ENCODE assay signal across 22 cellular contexts in the genomic region with DNA sequence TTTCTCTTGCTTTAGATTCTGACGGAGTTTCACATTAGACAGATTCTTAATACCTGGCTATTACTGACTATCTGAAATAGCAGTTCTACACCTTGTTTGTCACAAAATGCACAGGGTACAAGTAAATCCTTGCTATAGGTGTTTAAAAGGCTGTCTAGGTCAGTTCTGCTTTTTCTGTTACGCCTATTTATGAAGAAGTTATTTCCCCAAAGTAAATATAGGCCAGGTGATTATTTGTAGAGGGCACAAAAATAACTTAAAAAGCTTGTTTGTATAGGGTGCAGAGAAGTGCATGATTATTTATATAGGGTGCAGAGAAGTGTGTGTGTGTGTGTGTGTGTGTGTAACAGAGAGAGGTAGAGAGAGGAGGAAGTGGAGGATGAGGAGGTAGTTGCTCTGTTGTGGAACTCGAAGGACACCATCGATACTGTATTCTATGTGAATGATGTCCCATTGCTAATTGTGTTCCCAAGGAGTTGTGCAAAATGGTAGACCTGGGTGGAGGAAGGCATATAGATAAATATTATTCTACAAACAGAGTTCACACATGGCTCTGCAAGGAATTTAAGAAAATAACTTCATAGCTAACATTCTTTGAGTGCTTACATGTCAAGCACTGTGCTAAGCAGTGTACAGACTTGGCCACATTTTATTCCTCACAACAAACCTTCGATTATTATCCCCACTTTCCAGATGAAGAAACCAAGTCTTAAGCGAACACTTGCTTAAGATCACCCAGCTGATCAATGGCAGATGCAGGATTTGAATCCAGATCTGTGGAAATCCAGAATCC.
DNase-seq lines count a peak whose midpoint lies in the region; FAIRE-seq and TF ChIP-seq lines count a peak whose summit lies in the region.
"Had no signal": no experiment of that assay in that cellular context is flagged by ENCODE, and none has a peak within 500 bp of the region (broad histone marks: within the 10 kb centered on the region; RNA-seq: fewer than 3 reads in every experiment).

No MANE protein-coding gene starts in this region.

- H3K9ac ChIP-seq in Karpas-422 (ENCODE audit: low read length) = no peak overlapping the region

- H3K4me1 ChIP-seq in Karpas-422 (ENCODE audit: low read length) = peaks cover 12% of the 10 kb centered on the region
- peaks cover 0 to 44% (median 16%) of the 10 kb centered on the region in 6 donors for H3K4me1 ChIP-seq in spleen
- H3K4me1 ChIP-seq in effector memory CD4-positive, alpha-beta T cell (ENCODE audit: control insufficient read depth, insufficient read depth, low read length, poor library complexity, severe bottlenecking) = no peaks in the 10 kb centered on the region

- H3K9me2 ChIP-seq in Karpas-422 (replicated peaks; ENCODE audit: insufficient read depth, low read length) = no peaks in the 10 kb centered on the region

- no peaks in the 10 kb centered on the region for H4K20me1 ChIP-seq in Karpas-422 (ENCODE audit: insufficient read depth, low read depth, low read length)

- H3K27me3 ChIP-seq in Karpas-422 (ENCODE audit: low read length) (no peaks in the 10 kb centered on the region), spleen (replicated peaks in 1 of 7) (no peaks in the 10 kb centered on the region)
- H3K27me3 ChIP-seq in effector memory CD4-positive, alpha-beta T cell (replicated peaks; ENCODE audit: control insufficient read depth, insufficient read depth, low read length, poor library complexity, severe bottlenecking) = no peaks in the 10 kb centered on the region
- H3K27me3 ChIP-seq: ascending aorta, ovary, tibial nerve had no signal

- no peak overlapping the region for H2AFZ ChIP-seq in Karpas-422 (ENCODE audit: low read length)

- no peak for FAIRE-seq in GM19239 (lab: Jason Lieb, UNC)

- TF ChIP-seq CTCF in AG10803 (conservative IDR thresholded peaks at IDR 0.05; ENCODE audit: low read length) (no peak), spleen (IDR thresholded peaks at IDR 0.05 in 8 of 11, conservative IDR thresholded peaks at IDR 0.05 in 3 of 11) (no peak)

- no peaks in the 10 kb centered on the region for H3K79me2 ChIP-seq in Karpas-422 (ENCODE audit: low read length)

- DNase-seq in AG10803 (ENCODE audit: low read depth) (peak; percentile 50), Karpas-422 (peak; percentile 58), germinal center (ENCODE audit: low spot score) (peak; percentile 33), spleen (no peak), A172 (ENCODE audit: low spot score) (no peak), GM19239 (ENCODE audit: insufficient read length, low spot score) (no peak), NCI-H2107 (lab: John Stamatoyannopoulos, UW) (no peak)
- DNase-seq in effector memory CD4-positive, alpha-beta T cell = no peak
- DNase-seq: activated CD4-positive, alpha-beta memory T cell treated with anti-CD3 and anti-CD28 coated beads for 36 hours; Calu3; cerebellar nuclear complex; natural killer cell; NCI-H1105 treated with DMSO at 0.1 percent for 48 hours; NCI-H2029; NCI-H345; NCI-H82; ovary; stimulated activated CD4-positive, alpha-beta T cell treated with anti-CD3 and anti-CD28 coated beads, Interleukin-4, amount 100 ng/mL, for 4 hours had no signal

- TF ChIP-seq POLR2A in spleen (IDR thresholded peaks at IDR 0.05) = no peak

- H3K9me3 ChIP-seq in Karpas-422 (ENCODE audit: low read length) = no peaks in the 10 kb centered on the region
- H3K9me3 ChIP-seq in spleen = no peaks in the 10 kb centered on the region
- no peaks in the 10 kb centered on the region for H3K9me3 ChIP-seq in effector memory CD4-positive, alpha-beta T cell (ENCODE audit: control insufficient read depth, low read length)
- H3K9me3 ChIP-seq: ascending aorta, ovary, tibial nerve had no signal

- WGBS in spleen, 5 donors = 74 to 81% (median 76%) methylated on average over 6 of the region's 6 CpGs

- H3K27ac ChIP-seq in Karpas-422 (ENCODE audit: low read length) = no peak overlapping the region
- H3K27ac ChIP-seq in spleen = peak overlapping the region in 5 of 8 donors; percentile 45 to 65 (median 50)
- H3K27ac ChIP-seq in effector memory CD4-positive, alpha-beta T cell (ENCODE audit: insufficient read depth, low read length, poor library complexity, severe bottlenecking) = no peak overlapping the region
- H3K27ac ChIP-seq: C4-2B, SK-N-MC had no signal

- no peak overlapping the region for H3K4me2 ChIP-seq in Karpas-422 (ENCODE audit: low read depth, low read length, poor library complexity, severe bottlenecking)

- H3K36me3 ChIP-seq in Karpas-422 (ENCODE audit: insufficient read depth, low read length) = no peaks in the 10 kb centered on the region
- H3K36me3 ChIP-seq in spleen = no peaks in the 10 kb centered on the region
- H3K36me3 ChIP-seq in effector memory CD4-positive, alpha-beta T cell (ENCODE audit: control insufficient read depth, insufficient read depth, low read length) = no peaks in the 10 kb centered on the region
- H3K36me3 ChIP-seq: ascending aorta, ovary, tibial nerve had no signal

- no peak overlapping the region for H3K4me3 ChIP-seq in AG10803 (ENCODE audit: low read length)
- H3K4me3 ChIP-seq in Karpas-422 (ENCODE audit: low read length) = no peak overlapping the region
- no peak overlapping the region for H3K4me3 ChIP-seq in spleen
- H3K4me3 ChIP-seq in effector memory CD4-positive, alpha-beta T cell (ENCODE audit: insufficient read depth, low read depth, low read length, poor library complexity, severe bottlenecking) = no peak overlapping the region
- H3K4me3 ChIP-seq: ascending aorta, ovary, SK-N-MC, tibial nerve had no signal

- intact Hi-C loops in spleen (cut with DNase I; ENCODE audit: low total_unique reads) = no loop called here

Comparison
In these comparisons a context has a peak if more than half of its experiments do, and no peak if none do; other contexts are left out.
1. DNase-seq: peak in AG10803 (single experiment), Karpas-422 (single experiment) and germinal center (single experiment); none in spleen (single experiment), effector memory CD4-positive, alpha-beta T cell (0 of 3), A172 (single experiment), GM19239 (single experiment) and NCI-H2107 (single experiment).
2. H3K27ac ChIP-seq: peak in spleen (5 of 8); none in Karpas-422 (single experiment) and effector memory CD4-positive, alpha-beta T cell (single experiment).